In genomic region chr16:2206420-2206779, GRCh38 we compare ENCODE assay signal across 9 cellular contexts. TPM values are rescaled to one million over a fixed set of nuclear protein-coding genes. Genes with fewer than 3 reads are reported as not detected.
DNase-seq lines count a peak whose midpoint lies in the region; ATAC-seq, FAIRE-seq and TF ChIP-seq lines count a peak whose summit lies in the region.
"Had no signal": no experiment of that assay in that cellular context is flagged by ENCODE, and none has a peak within 500 bp of the region (broad histone marks: within the 10 kb centered on the region; RNA-seq: fewer than 3 reads in every experiment).

No MANE protein-coding gene starts in this region.

- H3K4me1 ChIP-seq in GM23248 (ENCODE audit: insufficient read depth) (peaks cover 3% of the 10 kb centered on the region; the same call in 1 of the 2 replicates), skeletal muscle tissue (ENCODE audit: control insufficient read depth in 3 of 3, insufficient read depth in 3 of 3, low read length in 3 of 3) (peaks cover 39 to 53% (median 45%) of the 10 kb centered on the region in 3 donors)

- POLR2A ChIA-PET in T-cell (lab: Charles Lee) = no interaction called here

- CTCF ChIA-PET in T-cell (lab: Charles Lee) = no interaction called here

- H2AFZ ChIP-seq in GM23248 = no peak overlapping the region

- H3K36me3 Mint-ChIP-seq in T-cell = peaks cover 6% of the 10 kb centered on the region

- peak overlapping the region; percentile 82 for H3K4me2 ChIP-seq in GM23248 (ENCODE audit: unreplicated experiment)

- in situ Hi-C loops in GM23248 (cut with MboI) = no loop called here

- H3K4me3 Mint-ChIP-seq in T-cell = peak overlapping the region; percentile 69 to 78 (median 73)

- TF ChIP-seq CTCF in fibroblast of the aortic adventitia (IDR thresholded peaks at IDR 0.05; ENCODE audit: insufficient read depth, low read length) = no peak

- 89 to 90% methylated on average over 18 of the region's 18 CpGs for WGBS in GM23248 (ENCODE audit: low coverage in 1 of 2, low lambda C conversion rate in 2 of 2, missing lambda C conversion rate in 2 of 2), 2 experiments

- no peaks in the 10 kb centered on the region for H3K36me3 ChIP-seq in GM23248 (ENCODE audit: low read depth)
- peaks cover 27 to 35% (median 28%) of the 10 kb centered on the region in 3 donors for H3K36me3 ChIP-seq in skeletal muscle tissue (ENCODE audit: control insufficient read depth in 3 of 3, insufficient read depth in 3 of 3, low read length in 3 of 3)

- H4K20me1 ChIP-seq in GM23248 (ENCODE audit: insufficient read depth) = no peaks in the 10 kb centered on the region

- H3K9me3 ChIP-seq in GM23248 (ENCODE audit: low read depth) = no peaks in the 10 kb centered on the region
- H3K9me3 ChIP-seq in skeletal muscle tissue (ENCODE audit: control insufficient read depth in 3 of 3, low read length in 3 of 3) = no peaks in the 10 kb centered on the region

- H3K4me3 ChIP-seq in GM23248 (peak overlapping the region; percentile 83), fibroblast of the aortic adventitia (ENCODE audit: low read depth, low read length) (peak overlapping the region; percentile 93), skeletal muscle tissue (ENCODE audit: low read length in 3 of 3) (peak overlapping the region; percentile 92 to 99 (median 93))

- peak overlapping the region; percentile 76 to 86 for H3K27ac Mint-ChIP-seq in T-cell

- no peak for TF ChIP-seq POLR2A in H54 (IDR thresholded peaks at IDR 0.05; ENCODE audit: low read depth, low read length)

- no peaks in the 10 kb centered on the region for H3K9me2 ChIP-seq in GM23248 (ENCODE audit: insufficient read depth)

- no peaks in the 10 kb centered on the region for H3K27me3 Mint-ChIP-seq in T-cell

- H3K27ac ChIP-seq in GM23248 (no peak overlapping the region), skeletal muscle tissue (ENCODE audit: low read depth, low read length) (no peak overlapping the region)

- H3K9me3 Mint-ChIP-seq in T-cell = no peaks in the 10 kb centered on the region

- H3F3A ChIP-seq in GM23248 (ENCODE audit: insufficient read depth) = no peaks in the 10 kb centered on the region

- H3K4me1 Mint-ChIP-seq in T-cell = peaks cover 21 to 23% (median 22%) of the 10 kb centered on the region in 3 donors

- H3K27me3 ChIP-seq in GM23248 (replicated peaks; ENCODE audit: insufficient read depth) (no peaks in the 10 kb centered on the region), skeletal muscle tissue (ENCODE audit: control insufficient read depth in 3 of 3, insufficient read depth in 3 of 3, low read length in 3 of 3) (no peaks in the 10 kb centered on the region)

- ATAC-seq in T-cell (replicated peaks in 1 of 4) (no peak), HG02840 (IDR thresholded peaks at IDR 0.05; ENCODE audit: low FRiP score, unreplicated experiment) (no peak), GM19455 (IDR thresholded peaks at IDR 0.05; ENCODE audit: unreplicated experiment) (no peak)

- H3K9ac ChIP-seq in GM23248 (peak overlapping the region; percentile 86), skeletal muscle tissue (ENCODE audit: low read depth in 1 of 3, low read length in 3 of 3) (peak overlapping the region; percentile 94 to 100 (median 98))

- H3K79me2 ChIP-seq in GM23248 (ENCODE audit: insufficient read depth) = peaks cover 16% of the 10 kb centered on the region

- no peak for FAIRE-seq in H54 (lab: Jason Lieb, UNC)

- DNase-seq in GM23248 (no peak), T-cell (no peak), fibroblast of the aortic adventitia (ENCODE audit: low read depth) (no peak), SKM-1 (lab: John Stamatoyannopoulos, UW; ENCODE audit: unreplicated experiment) (no peak), H54 (ENCODE audit: insufficient read length, low spot score) (no peak)
- DNase-seq: activated CD4-positive, alpha-beta T cell treated with anti-CD3 and anti-CD28 coated beads for 4 hours had no signal

RNA-seq across cellular contexts. Expression of gene MLST8, which starts 1.1 kb away (rescaled TPM):
- 58.6 and 62.9 TPM in 2 replicates for total RNA-seq in GM23248 (2014; rRNA removed; shearing (Covaris generic))
- 46.5 and 54.6 TPM in 2 replicates for polyA plus RNA-seq in GM23248 (2016; fragmentation: Nextera tagmentation; extraction: Ambion mirVana)
- total RNA-seq in T-cell (10 to 100 TPM; 26.2 to 32.5 (median 30.2) TPM), fibroblast of the aortic adventitia (ENCODE audit: low replicate concordance) (27.4 and 30.8 TPM in 2 replicates), skeletal muscle tissue (7.8 TPM)

RNA-seq across cellular contexts. Expression of gene BRICD5, which starts 4.3 kb away (rescaled TPM):
- total RNA-seq in GM23248 (2014; rRNA removed; shearing (Covaris generic)) = 2.1 and 2.9 TPM in 2 replicates
- 0.22 and 0.56 TPM in 2 replicates for polyA plus RNA-seq in GM23248 (2016; fragmentation: Nextera tagmentation; extraction: Ambion mirVana)
- total RNA-seq in T-cell (10 to 100 TPM in 3 of 5 donors, 1 to 10 TPM in 2; 6.7 to 27.7 (median 20.4) TPM), fibroblast of the aortic adventitia (ENCODE audit: low replicate concordance) (0.57 and 2.4 TPM in 2 replicates), skeletal muscle tissue (2.1 TPM)

RNA-seq across cellular contexts. Expression of gene PGP, which starts 8.2 kb away (rescaled TPM):
- total RNA-seq in GM23248 (2014; rRNA removed; shearing (Covaris generic)) = 21.4 and 25.5 TPM in 2 replicates
- polyA plus RNA-seq in GM23248 (2016; fragmentation: Nextera tagmentation; extraction: Ambion mirVana) = 10.1 TPM in 2 replicates
- total RNA-seq in T-cell (10 to 100 TPM; 12.7 to 23.1 (median 20.4) TPM), fibroblast of the aortic adventitia (ENCODE audit: low replicate concordance) (7.6 and 11.3 TPM in 2 replicates), skeletal muscle tissue (9.9 TPM)

RNA-seq across cellular contexts. Expression of gene CASKIN1, which starts 10.0 kb away (rescaled TPM):
- under 0.01 TPM in 1 of 2 replicates, not detected in the other for total RNA-seq in GM23248 (2014; rRNA removed; shearing (Covaris generic))
- polyA plus RNA-seq in GM23248 (2016; fragmentation: Nextera tagmentation; extraction: Ambion mirVana) = not detected in 2 replicates
- total RNA-seq in T-cell = under 1 TPM in 2 of 5 donors, not detected in 3; 0.06 to 0.47 TPM
- total RNA-seq in fibroblast of the aortic adventitia (ENCODE audit: low replicate concordance) = 0.18 TPM in 1 of 2 replicates, not detected in the other
- 0.52 TPM for total RNA-seq in skeletal muscle tissue

RNA-seq across cellular contexts. Expression of gene E4F1, which starts 17.0 kb away (rescaled TPM):
- 32.7 and 41.5 TPM in 2 replicates for total RNA-seq in GM23248 (2014; rRNA removed; shearing (Covaris generic))
- 13.5 and 15.5 TPM in 2 replicates for polyA plus RNA-seq in GM23248 (2016; fragmentation: Nextera tagmentation; extraction: Ambion mirVana)
- 10 to 100 TPM; 32.8 to 52.0 (median 47.0) TPM for total RNA-seq in T-cell
- 18.7 and 41.7 TPM in 2 replicates for total RNA-seq in fibroblast of the aortic adventitia (ENCODE audit: low replicate concordance)
- 12.5 TPM for total RNA-seq in skeletal muscle tissue
